Comparison of ENCODE assay signal across 10 cellular contexts in genomic region chr22:42698862-42699261, GRCh38. TPM values are rescaled to one million over a fixed set of nuclear protein-coding genes. Genes with fewer than 3 reads are reported as not detected.
A peak's percentile ranks its signal among the peaks of the same experiment; 100 is the strongest.
DNase-seq lines count a peak whose midpoint lies in the region; ATAC-seq, FAIRE-seq and TF ChIP-seq lines count a peak whose summit lies in the region.
"Not testable (repeated sequence)": the region's sequence is repeated elsewhere in the genome, so short reads cannot be mapped to it uniquely, and the experiment has no call there.
"Had no signal": no experiment of that assay in that cellular context is flagged by ENCODE, and none has a peak within 500 bp of the region (broad histone marks: within the 10 kb centered on the region; RNA-seq: fewer than 3 reads in every experiment).

No MANE protein-coding gene starts in this region.

- not testable (repeated sequence) for H3K9me3 ChIP-seq in A673 (ENCODE audit: low read depth, low read length, poor library complexity, severe bottlenecking); Peyer's patch; kidney (ENCODE audit: control insufficient read depth in 1 of 2, low read length in 2 of 2); osteoblast (ENCODE audit: low read depth, low read length); spleen; tibial nerve

- not testable (repeated sequence) for H3K4me3 Mint-ChIP-seq in chondrocyte (ENCODE audit: unreplicated experiment)

- intact Hi-C loops in A673 (cut with micrococcal nuclease; ENCODE audit: unreplicated experiment); kidney (cut with DNase I); spleen (cut with DNase I; ENCODE audit: low total_unique reads): not testable (repeated sequence)

- CTCF ChIA-PET in A673 (lab: Charles Lee), result not testable (repeated sequence)

- TF ChIP-seq EP300 in tibial nerve (IDR thresholded peaks at IDR 0.05), result not testable (repeated sequence)

- not testable (repeated sequence) for DNase-seq in A673 (ENCODE audit: low spot score); Peyer's patch; chondrocyte (ENCODE audit: low spot score); foreskin keratinocyte; kidney; spleen; tibial nerve (ENCODE audit: low spot score in 2 of 2)
- peak; percentile 22 for DNase-seq in osteoblast (ENCODE audit: insufficient read length, low spot score, missing footprints)

- H3K27ac ChIP-seq in A673 (ENCODE audit: low read depth, low read length, poor library complexity, severe bottlenecking), result peak overlapping the region; percentile 31
- H3K27ac ChIP-seq in Peyer's patch, result peak overlapping the region in 3 of 4 donors; percentile 36 to 76 (median 67)
- peak overlapping the region; percentile 62 for H3K27ac ChIP-seq in foreskin keratinocyte
- H3K27ac ChIP-seq in kidney (ENCODE audit: low read depth in 2 of 2, low read length in 2 of 2), result peak overlapping the region; percentile 55 to 62
- H3K27ac ChIP-seq in osteoblast (ENCODE audit: low read depth, low read length), result not testable (repeated sequence)
- H3K27ac ChIP-seq in spleen, result peak overlapping the region in 7 of 8 donors; percentile 13 to 75 (median 63)
- H3K27ac ChIP-seq in tibial nerve, result peak overlapping the region in 3 of 4 donors; percentile 20 to 72 (median 52)

- TF ChIP-seq POLR2A in Peyer's patch (IDR thresholded peaks at IDR 0.05); spleen (IDR thresholded peaks at IDR 0.05); tibial nerve (IDR thresholded peaks at IDR 0.05): not testable (repeated sequence)

- H2AFZ ChIP-seq in osteoblast (ENCODE audit: low read length), result not testable (repeated sequence)

- ATAC-seq in foreskin keratinocyte, result not testable (repeated sequence)

- POLR2A ChIA-PET in A673 (lab: Charles Lee; ENCODE audit: low non-redundant PET), result not testable (repeated sequence)

- not testable (repeated sequence) for FAIRE-seq in kidney (lab: Jason Lieb, UNC)

- not testable (repeated sequence) for H3K36me3 ChIP-seq in A673 (ENCODE audit: insufficient read depth, low read length, poor library complexity, severe bottlenecking); Peyer's patch; kidney (ENCODE audit: control insufficient read depth in 1 of 2, insufficient read depth in 2 of 2, low read length in 2 of 2); osteoblast (ENCODE audit: insufficient read depth, low read length)
- peaks cover 0 to 14% (median 0%) of the 10 kb centered on the region in 6 donors for H3K36me3 ChIP-seq in spleen
- H3K36me3 ChIP-seq in tibial nerve, result peaks cover 0 to 12% (median 0%) of the 10 kb centered on the region in 3 donors

- H3K4me2 ChIP-seq in osteoblast (ENCODE audit: insufficient read depth, low read length), result peak overlapping the region; percentile 76

- peaks cover 36% of the 10 kb centered on the region for H3K79me2 ChIP-seq in osteoblast (ENCODE audit: insufficient read depth, low read length)

- peaks cover 32% of the 10 kb centered on the region for H3K4me1 Mint-ChIP-seq in chondrocyte (ENCODE audit: low read depth)

- H3K36me3 Mint-ChIP-seq in chondrocyte (ENCODE audit: low read depth), result not testable (repeated sequence)

- not testable (repeated sequence) for H3K4me3 ChIP-seq in A673 (ENCODE audit: low read depth, low read length, poor library complexity, severe bottlenecking); Peyer's patch; kidney (ENCODE audit: low read length in 2 of 2); osteoblast (ENCODE audit: insufficient read depth, low read length); spleen
- H3K4me3 ChIP-seq in tibial nerve, result peak overlapping the region in 1 of 4 donors; percentile 6

- BruUV-seq in A673 (replicated peaks; lab: Mats Ljungman, UMichigan), result not testable (repeated sequence)

- H4K20me1 ChIP-seq in osteoblast (ENCODE audit: insufficient read depth, low read length), result not testable (repeated sequence)

- H3K4me1 ChIP-seq in A673 (ENCODE audit: insufficient read depth, low read length, poor library complexity, severe bottlenecking) (peaks cover 23% of the 10 kb centered on the region), Peyer's patch (peaks cover 0 to 13% (median 0%) of the 10 kb centered on the region in 4 donors), kidney (ENCODE audit: control insufficient read depth in 1 of 2, insufficient read depth in 1 of 2, low read depth in 1 of 2, low read length in 2 of 2) (peaks cover 8 to 25% of the 10 kb centered on the region in 2 donors), osteoblast (ENCODE audit: insufficient read depth, low read length) (peaks cover 17% of the 10 kb centered on the region), spleen (peaks cover 0 to 85% (median 24%) of the 10 kb centered on the region in 6 donors), tibial nerve (peaks cover 0 to 69% (median 11%) of the 10 kb centered on the region in 4 donors)
- H3K4me1 ChIP-seq in foreskin keratinocyte, result not testable (repeated sequence)

- not testable (repeated sequence) for TF ChIP-seq CTCF in A673 (conservative IDR thresholded peaks at IDR 0.05; ENCODE audit: low read depth, low read length); Peyer's patch (IDR thresholded peaks at IDR 0.05); chondrocyte (IDR thresholded peaks at IDR 0.05); foreskin keratinocyte (conservative IDR thresholded peaks at IDR 0.05); kidney (IDR thresholded peaks at IDR 0.05; ENCODE audit: borderline replicate concordance, extremely low read depth, insufficient read depth); osteoblast (IDR thresholded peaks at IDR 0.05; ENCODE audit: extremely low read depth, low read depth, low read length); spleen (IDR thresholded peaks at IDR 0.05 in 8 of 11, conservative IDR thresholded peaks at IDR 0.05 in 3 of 11); tibial nerve (IDR thresholded peaks at IDR 0.05)

- not testable (repeated sequence) for H3K27me3 Mint-ChIP-seq in chondrocyte (ENCODE audit: low read depth)

- H3K9ac ChIP-seq in kidney (ENCODE audit: low read length in 2 of 2), result not testable (repeated sequence)

- WGBS in spleen, 5 donors, result 56 to 73% (median 67%) methylated on average over 8 of the region's 8 CpGs
- WGBS in tibial nerve, 2 donors, result 54 to 59% methylated on average over 8 of the region's 8 CpGs

- H3K27me3 ChIP-seq in A673 (replicated peaks; ENCODE audit: insufficient read depth, low read depth, low read length, poor library complexity); Peyer's patch; foreskin keratinocyte; osteoblast (ENCODE audit: insufficient read depth, low read length); spleen (replicated peaks in 1 of 7); tibial nerve: not testable (repeated sequence)

- peak overlapping the region; percentile 45 for H3K27ac Mint-ChIP-seq in chondrocyte (ENCODE audit: unreplicated experiment)

- H3K9me3 Mint-ChIP-seq in chondrocyte (ENCODE audit: low read depth), result not testable (repeated sequence)

RNA-seq across cellular contexts. Expression of gene A4GALT, which starts 21.8 kb away (rescaled TPM):
- total RNA-seq in A673 (2021), result 21.9 and 23.7 TPM in 2 replicates
- 10 to 100 TPM in 2 of 4 donors, 1 to 10 TPM in 2; 6.2 to 17.3 (median 9.1) TPM for total RNA-seq in Peyer's patch
- total RNA-seq in chondrocyte, result 5.2 to 23.8 TPM (median 22.0 TPM) in 3 replicates
- 11.7 and 16.0 TPM in 2 replicates for total RNA-seq in foreskin keratinocyte
- 13.8 and 19.1 TPM in 2 replicates for polyA plus RNA-seq in foreskin keratinocyte
- 186 TPM for total RNA-seq in kidney
- polyA plus RNA-seq in kidney (ENCODE audit: insufficient read depth, low read depth, low replicate concordance), result 76.2 TPM
- total RNA-seq in osteoblast, result 19.9 and 24.2 TPM in 2 replicates
- total RNA-seq in spleen, result 10 to 100 TPM; 13.3 to 45.2 (median 23.1) TPM
- polyA plus RNA-seq in spleen, result 10 to 100 TPM in 1 of 3 donors, 1 to 10 TPM in 2; 7.3 to 22.1 (median 9.0) TPM
- total RNA-seq in tibial nerve, result 100 to 1,000 TPM in 2 of 4 donors, 10 to 100 TPM in 2; 73.0 to 146 (median 99.0) TPM
- total RNA-seq: CD4-positive, alpha-beta T cell had no signal

RNA-seq across cellular contexts. Expression of gene CYB5R3, which starts 49.7 kb away (rescaled TPM):
- total RNA-seq in A673 (2021) (172 and 176 TPM in 2 replicates), Peyer's patch (100 to 1,000 TPM in 2 of 4 donors, 10 to 100 TPM in 2; 59.4 to 147 (median 117) TPM), chondrocyte (279 to 383 TPM (median 382 TPM) in 3 replicates), foreskin keratinocyte (119 and 127 TPM in 2 replicates), kidney (426 TPM), osteoblast (84.3 and 86.9 TPM in 2 replicates), spleen (100 to 1,000 TPM in 4 of 7 donors, 10 to 100 TPM in 3; 61.7 to 134 (median 101) TPM), tibial nerve (100 to 1,000 TPM; 134 to 200 (median 176) TPM)
- polyA plus RNA-seq in foreskin keratinocyte (234 and 245 TPM in 2 replicates), kidney (ENCODE audit: insufficient read depth, low read depth, low replicate concordance) (287 TPM), spleen (10 to 100 TPM; 37.3 to 79.7 (median 66.7) TPM)

RNA-seq across cellular contexts. Expression of gene ATP5MGL, which starts 58.5 kb away (rescaled TPM):
- total RNA-seq in A673 (2021) (1.2 and 1.9 TPM in 2 replicates), Peyer's patch (not detected), chondrocyte (0.85 to 1.8 TPM in 2 of 3 replicates, not detected in the other), foreskin keratinocyte (0.14 and 0.24 TPM in 2 replicates), kidney (0.88 TPM), osteoblast (0.72 and 1.2 TPM in 2 replicates), spleen (1 to 10 TPM in 4 of 7 donors, under 1 TPM in 1, not detected in 2; 0.63 to 1.7 (median 1.1) TPM), tibial nerve (1 to 10 TPM in 1 of 4 donors, not detected in 3; 2.7 TPM)
- polyA plus RNA-seq in foreskin keratinocyte (not detected in 2 replicates), kidney (ENCODE audit: insufficient read depth, low read depth, low replicate concordance) (not detected), spleen (not detected)
- total RNA-seq: M059J had no signal
